In genomic region chr17:66290097-66290722, GRCh38 we compare ENCODE assay signal across 10 cellular contexts. TPM values are rescaled to one million over a fixed set of nuclear protein-coding genes. Genes with fewer than 3 reads are reported as not detected.
A peak's percentile ranks its signal among the peaks of the same experiment; 100 is the strongest.
DNase-seq lines count a peak whose midpoint lies in the region; ATAC-seq, FAIRE-seq and TF ChIP-seq lines count a peak whose summit lies in the region.
"Had no signal": no experiment of that assay in that cellular context is flagged by ENCODE, and none has a peak within 500 bp of the region (broad histone marks: within the 10 kb centered on the region; RNA-seq: fewer than 3 reads in every experiment).

No MANE protein-coding gene starts in this region.

- H4K5ac ChIP-seq in H1 (ENCODE audit: insufficient read length, low read depth, low read length): no peak overlapping the region

- no peak overlapping the region for H3K9ac ChIP-seq in H1 (replicated peaks in 1 of 4; ENCODE audit: extremely low read depth in 1 of 4, low read depth in 3 of 4, low read length in 3 of 4)

- H3K36me3 ChIP-seq in heart left ventricle (no peaks in the 10 kb centered on the region), right atrium auricular region (no peaks in the 10 kb centered on the region), H1 (ENCODE audit: control insufficient read depth in 2 of 4, insufficient read depth in 4 of 4, low read length in 3 of 4) (no peaks in the 10 kb centered on the region)

- H3K27me3 ChIP-seq in heart left ventricle (no peaks in the 10 kb centered on the region), right atrium auricular region (no peaks in the 10 kb centered on the region), H1 (replicated peaks in 1 of 4; ENCODE audit: control insufficient read depth in 3 of 4, extremely low read depth in 1 of 4, insufficient read depth in 3 of 4, low read length in 3 of 4) (no peaks in the 10 kb centered on the region)

- H2BK20ac ChIP-seq in H1 (ENCODE audit: low read length): no peak overlapping the region

- H3K79me2 ChIP-seq in H1 (ENCODE audit: control insufficient read depth in 1 of 2, insufficient read depth in 2 of 2, low read length in 2 of 2): no peaks in the 10 kb centered on the region

- TF ChIP-seq POLR2A in heart left ventricle (IDR thresholded peaks at IDR 0.05) (no peak), H1 (IDR thresholded peaks at IDR 0.05; ENCODE audit: control extremely low read depth in 1 of 2, low read depth in 2 of 2, low read length in 2 of 2) (no peak)

- H3K4me1 ChIP-seq in heart left ventricle (no peaks in the 10 kb centered on the region), right atrium auricular region (no peaks in the 10 kb centered on the region), H1 (replicated peaks in 1 of 4; ENCODE audit: control insufficient read depth in 3 of 4, insufficient read depth in 4 of 4, low read length in 3 of 4) (no peaks in the 10 kb centered on the region)

- H4K8ac ChIP-seq in H1 (ENCODE audit: extremely low read depth, insufficient read depth, low read length): no peak overlapping the region

- H3K18ac ChIP-seq in H1 (ENCODE audit: extremely low read depth, low read length): no peak overlapping the region

- peaks cover 0 to 14% of the 10 kb centered on the region in 2 donors for H3K36me3 Mint-ChIP-seq in activated naive CD4-positive, alpha-beta T cell treated with anti-CD3 and anti-CD28 coated beads, Interleukin-2, amount 50 U/mL, for 72 hours

- FAIRE-seq in H1 (lab: Jason Lieb, UNC): no peak

- no peaks in the 10 kb centered on the region for H3K9me3 Mint-ChIP-seq in activated naive CD4-positive, alpha-beta T cell treated with anti-CD3 and anti-CD28 coated beads, Interleukin-2, amount 50 U/mL, for 72 hours

- no peak overlapping the region for H3K23ac ChIP-seq in H1 (ENCODE audit: insufficient read length)

- no peak overlapping the region for H3K14ac ChIP-seq in H1 (ENCODE audit: insufficient read length)

- H3K27ac Mint-ChIP-seq in activated naive CD4-positive, alpha-beta T cell treated with anti-CD3 and anti-CD28 coated beads, Interleukin-2, amount 50 U/mL, for 72 hours: no peak overlapping the region

- no peaks in the 10 kb centered on the region for H4K20me1 ChIP-seq in H1 (replicated peaks in 1 of 2; ENCODE audit: control insufficient read depth in 1 of 2, insufficient read depth in 2 of 2, low read length in 2 of 2)

- intact Hi-C loops in heart left ventricle (cut with DNase I): no loop called here

- H2BK12ac ChIP-seq in H1 (ENCODE audit: low read depth, low read length): no peak overlapping the region

- no peak overlapping the region for H2AK5ac ChIP-seq in H1 (ENCODE audit: low read depth, low read length)

- H3K56ac ChIP-seq in H1 (replicated peaks; ENCODE audit: insufficient read length, low read depth, low read length): no peak overlapping the region

- no peak overlapping the region for H2BK15ac ChIP-seq in H1 (ENCODE audit: low read length)

- DNase-seq in heart left ventricle: no peak
- DNase-seq in right atrium auricular region (ENCODE audit: low spot score): no peak
- DNase-seq in NCI-H524 (lab: John Stamatoyannopoulos, UW): peak; percentile 25 to 58
- DNase-seq in H1 (ENCODE audit: low read depth in 1 of 2, low spot score in 2 of 2): no peak
- DNase-seq in retinal pigment epithelial cell (ENCODE audit: low read depth): no peak
- DNase-seq in cerebellum (ENCODE audit: low spot score): no peak
- no peak for DNase-seq in activated naive CD4-positive, alpha-beta T cell treated with anti-CD3 and anti-CD28 coated beads, Interleukin-2, amount 50 U/mL, for 72 hours (ENCODE audit: low spot score in 2 of 2)
- no peak for DNase-seq in anterior cingulate cortex (lab: John Stamatoyannopoulos, UW)
- DNase-seq: stimulated activated CD4-positive, alpha-beta T cell treated with anti-CD3 and anti-CD28 coated beads, Interleukin-4, amount 100 ng/mL, for 1 hour; substantia nigra had no signal

- POLR2A ChIA-PET in H1 (lab: Charles Lee; ENCODE audit: partially characterized antibody): no interaction called here

- no peak overlapping the region for H3K4me2 ChIP-seq in H1 (ENCODE audit: insufficient read depth in 1 of 2, low read depth in 2 of 2, low read length in 2 of 2)

- CTCF ChIA-PET in H1 (lab: Charles Lee; ENCODE audit: partially characterized antibody): interaction anchor here (0.8 to 1.1 kb wide), 8 partner anchors 22 to 384 kb away, joined by 3 read pairs; no protein-coding TSS in a partner anchor

- peak in 1 of 4 donors; percentile 15 for ATAC-seq in heart left ventricle
- no peak for ATAC-seq in activated naive CD4-positive, alpha-beta T cell treated with anti-CD3 and anti-CD28 coated beads, Interleukin-2, amount 50 U/mL, for 72 hours

- H4K91ac ChIP-seq in H1 (replicated peaks; ENCODE audit: insufficient read length, low read length): no peak overlapping the region

- H2BK5ac ChIP-seq in H1 (ENCODE audit: low read depth, low read length): no peak overlapping the region

- H3K23me2 ChIP-seq in H1 (ENCODE audit: low read depth, low read length): no peaks in the 10 kb centered on the region

- TF ChIP-seq RAD21 in H1 (IDR thresholded peaks at IDR 0.05 in 1 of 2, conservative IDR thresholded peaks at IDR 0.05 in 1 of 2; ENCODE audit: low read depth in 2 of 2, low read length in 2 of 2): peak; percentile 67 to 72

- no peak overlapping the region for H3K4ac ChIP-seq in H1 (replicated peaks; ENCODE audit: insufficient read length, low read depth, low read length)

- TF ChIP-seq CTCF in heart left ventricle (IDR thresholded peaks at IDR 0.05): peak in 8 of 12 donors; percentile 12 to 42 (median 26)
- TF ChIP-seq CTCF in right atrium auricular region (IDR thresholded peaks at IDR 0.05): peak in 1 of 2 donors; percentile 40
- TF ChIP-seq CTCF in H1 (IDR thresholded peaks at IDR 0.05; ENCODE audit: control extremely low read depth in 1 of 3, insufficient read depth in 1 of 3, low read depth in 1 of 3, low read length in 3 of 3): peak in 2 of 3 experiments; percentile 24 to 38; a peak in 2 of 4 replicates
- peak; percentile 34 for TF ChIP-seq CTCF in retinal pigment epithelial cell (conservative IDR thresholded peaks at IDR 0.05; ENCODE audit: low read depth, low read length)

- H3K4me3 ChIP-seq in heart left ventricle: no peak overlapping the region
- no peak overlapping the region for H3K4me3 ChIP-seq in right atrium auricular region
- no peak overlapping the region for H3K4me3 ChIP-seq in H1 (ENCODE audit: extremely low read depth in 1 of 4, insufficient read depth in 2 of 4, low read depth in 3 of 4, low read length in 4 of 4)
- no peak overlapping the region for H3K4me3 ChIP-seq in retinal pigment epithelial cell (ENCODE audit: low read length)

- H3K27ac ChIP-seq in heart left ventricle: no peak overlapping the region
- no peak overlapping the region for H3K27ac ChIP-seq in right atrium auricular region
- no peak overlapping the region for H3K27ac ChIP-seq in H1 (ENCODE audit: low read depth, low read length)

- H3K9me3 ChIP-seq in heart left ventricle (no peaks in the 10 kb centered on the region), right atrium auricular region (no peaks in the 10 kb centered on the region), H1 (ENCODE audit: insufficient read depth in 2 of 2, low read depth in 1 of 2, low read length in 1 of 2) (no peaks in the 10 kb centered on the region)

- WGBS in heart left ventricle, 4 donors: 77 to 85% (median 80%) methylated on average over 4 of the region's 4 CpGs
- WGBS in H1 (ENCODE audit: extremely low coverage in 1 of 2, insufficient coverage in 1 of 2, insufficient read length in 1 of 2, insufficient replicate concordance in 2 of 2, low coverage in 1 of 2, low lambda C conversion rate in 2 of 2, missing lambda C conversion rate in 1 of 2), 2 experiments: 92% methylated on average over 4 of the region's 4 CpGs; no CpG with 5 or more reads in 1 of the 2 experiments

- no peaks in the 10 kb centered on the region for H3K79me1 ChIP-seq in H1 (ENCODE audit: low read depth, low read length)

- no peak for TF ChIP-seq EP300 in H1 (IDR thresholded peaks at IDR 0.05; ENCODE audit: borderline replicate concordance in 1 of 2, low read depth in 2 of 2, low read length in 2 of 2)

- no peak overlapping the region for H2AFZ ChIP-seq in H1 (ENCODE audit: low read length)

- no peak overlapping the region for H2BK120ac ChIP-seq in H1 (replicated peaks; ENCODE audit: low read depth, low read length)

TF ChIP-seq in H1, 55 proteins besides CTCF, POLR2A, EP300 and RAD21 (continues in another document):
- TF ChIP-seq RBBP5 (IDR thresholded peaks at IDR 0.05; ENCODE audit: borderline replicate concordance, low read depth, low read length): no peak
- no peak for TF ChIP-seq ZNF274 (IDR thresholded peaks at IDR 0.05; ENCODE audit: borderline replicate concordance, extremely low read depth, low read length)
- no peak for TF ChIP-seq ASH2L (IDR thresholded peaks at IDR 0.05; ENCODE audit: low read length)
- TF ChIP-seq SAP30 (IDR thresholded peaks at IDR 0.05; ENCODE audit: insufficient read depth, insufficient replicate concordance, low read length): no peak
- no peak for TF ChIP-seq GTF2F1 (IDR thresholded peaks at IDR 0.05; ENCODE audit: borderline replicate concordance, low read depth, low read length)
- TF ChIP-seq EGR1 (IDR thresholded peaks at IDR 0.05; ENCODE audit: borderline replicate concordance, low read depth, low read length): no peak
- TF ChIP-seq CBX5 (IDR thresholded peaks at IDR 0.05; ENCODE audit: low read depth, low read length): no peak
- TF ChIP-seq BRCA1 (IDR thresholded peaks at IDR 0.05; ENCODE audit: low read depth, low read length): no peak
- no peak for TF ChIP-seq SRF (IDR thresholded peaks at IDR 0.05; ENCODE audit: low read depth, low read length)
- no peak for TF ChIP-seq YY1 (IDR thresholded peaks at IDR 0.05; ENCODE audit: low read depth, low read length)

RNA-seq across cellular contexts. Expression of gene PRKCA, which starts 12.2 kb away (rescaled TPM):
- total RNA-seq in heart left ventricle: 10 to 100 TPM in 6 of 9 donors, 1 to 10 TPM in 3; 4.8 to 26.8 (median 16.9) TPM
- 1 to 10 TPM; 3.4 to 3.7 TPM for polyA plus RNA-seq in heart left ventricle
- 1 to 10 TPM; 6.4 to 6.6 TPM for total RNA-seq in right atrium auricular region
- 14.8 and 17.8 TPM in 2 replicates for total RNA-seq in H1 (2021; fragmentation: NEBNext Ultra II Directional; extraction: Animal tissue kit (Norgen Biotek cat#: 25700))
- 5.8 TPM in 2 replicates for polyA plus RNA-seq in H1 (2011; rRNA removed)
- 8.0 TPM for polyA plus RNA-seq in H1 (2011; cell fraction: cytosol; rRNA removed)
- polyA plus RNA-seq in H1 (2011; cell fraction: nucleus; rRNA removed): 13.3 TPM
- 6.2 to 10.7 TPM (median 8.5 TPM) in 4 replicates for polyA plus RNA-seq in H1 (2012, experiment 1 of 2)
- polyA plus RNA-seq in H1 (2012, experiment 2 of 2): 1.4 TPM
- polyA plus RNA-seq in H1 (2013, experiment 1 of 2): 5.2 TPM
- 4.5 TPM for polyA plus RNA-seq in H1 (2013, experiment 2 of 2)
- 14.1 and 20.3 TPM in 2 replicates for polyA minus RNA-seq in H1 (2011; rRNA and poly(A)+ RNA removed)
- 9.9 TPM for polyA minus RNA-seq in H1 (2011; cell fraction: cytosol; rRNA and poly(A)+ RNA removed)
- polyA minus RNA-seq in H1 (2011; cell fraction: nucleus; rRNA and poly(A)+ RNA removed): 32.8 TPM
- 38.7 TPM for total RNA-seq in cerebellum
- total RNA-seq in activated naive CD4-positive, alpha-beta T cell treated with anti-CD3 and anti-CD28 coated beads, Interleukin-2, amount 50 U/mL, for 72 hours: 100 to 1,000 TPM; 104 to 119 TPM

Comparison
In these comparisons a context has a peak if more than half of its experiments do, and no peak if none do; other contexts are left out.
1. DNase-seq: peak in NCI-H524 (2 of 2); none in heart left ventricle (0 of 5), right atrium auricular region (single experiment), H1 (0 of 2), retinal pigment epithelial cell (single experiment), cerebellum (single experiment), activated naive CD4-positive, alpha-beta T cell treated with anti-CD3 and anti-CD28 coated beads, Interleukin-2, amount 50 U/mL, for 72 hours (0 of 2) and anterior cingulate cortex (0 of 58).